36 cellular contexts compared by ENCODE assay signal in the genomic region with DNA sequence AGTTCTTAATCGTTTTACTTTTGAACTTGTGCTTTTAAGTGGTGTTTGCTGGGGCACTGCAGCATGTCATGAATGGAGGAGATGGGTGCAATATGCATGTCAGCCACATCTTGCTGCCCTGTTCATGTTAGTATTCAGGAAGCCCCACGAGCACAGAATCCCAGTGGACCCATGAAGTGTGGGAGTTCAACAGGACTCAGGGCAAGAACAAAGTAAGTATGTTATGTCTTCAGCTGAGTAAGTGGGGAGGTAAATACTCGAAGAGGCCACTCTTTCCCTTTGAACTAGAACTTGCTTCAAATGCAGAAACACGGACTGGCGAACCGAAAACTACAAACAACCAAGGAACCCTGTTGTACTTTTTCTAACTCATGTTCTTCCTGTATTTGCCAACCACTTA. TPM values are rescaled to one million over a fixed set of nuclear protein-coding genes. Genes with fewer than 3 reads are reported as not detected.
"Had no signal": no experiment of that assay in that cellular context is flagged by ENCODE, and none has a peak within 500 bp of the region (broad histone marks: within the 10 kb centered on the region; RNA-seq: fewer than 3 reads in every experiment).

No MANE protein-coding gene starts in this region.

- H3K4me3 ChIP-seq: adrenal gland, body of pancreas, esophagus squamous epithelium, gastroesophageal sphincter had no signal

- DNase-seq: activated B cell treated with CpG ODN at 0.5 μM for 24 hours; activated CD4-positive, alpha-beta T cell treated with anti-CD3 and anti-CD28 coated beads for 48 hours; activated CD4-positive, alpha-beta T cell treated with anti-CD3 and anti-CD28 coated beads, Interleukin-2, amount 50 U/mL, for 1 hour; activated CD4-positive, alpha-beta T cell treated with anti-CD3 and anti-CD28 coated beads, Interleukin-2, amount 50 U/mL, for 48 hours; activated CD8-positive, alpha-beta memory T cell treated with anti-CD3 and anti-CD28 coated beads for 24 hours; activated CD8-positive, alpha-beta T cell treated with anti-CD3 and anti-CD28 coated beads for 36 hours; activated effector memory CD4-positive, alpha-beta T cell treated with anti-CD3 and anti-CD28 coated beads, Interleukin-2, amount 50 U/mL, for 16 hours; activated naive CD4-positive, alpha-beta T cell treated with anti-CD3 and anti-CD28 coated beads for 36 hours; activated naive CD8-positive, alpha-beta T cell treated with anti-CD3 and anti-CD28 coated beads for 36 hours; activated naive CD8-positive, alpha-beta T cell treated with anti-CD3 and anti-CD28 coated beads, Interleukin-2, amount 50 U/mL, for 24 hours; activated T-cell treated with anti-CD3 and anti-CD28 coated beads, Interleukin-2, amount 50 U/mL, for 48 hours; adrenal gland; amygdala; aorta; body of pancreas; caudate nucleus; effector CD8-positive, alpha-beta T cell; esophagus squamous epithelium; foreskin melanocyte; T-helper 1 cell; T-helper 17 cell; T1000; WERI-Rb-1 had no signal

- FAIRE-seq: colon, endometrium, endothelial cell of umbilical vein had no signal

- H3K9me3 ChIP-seq: adrenal gland, body of pancreas, esophagus squamous epithelium, gastroesophageal sphincter had no signal

- ATAC-seq: activated CD4-positive, CD25-positive, alpha-beta regulatory T cell treated with anti-CD3 and anti-CD28 coated beads, Interleukin-2, amount 50 U/mL, for 24 hours; activated CD8-positive, alpha-beta T cell treated with anti-CD3 and anti-CD28 coated beads for 36 hours; activated naive CD8-positive, alpha-beta T cell treated with anti-CD3 and anti-CD28 coated beads, Interleukin-2, amount 50 U/mL, for 24 hours; body of pancreas; gastroesophageal sphincter; T-helper 17 cell had no signal

- H3K27ac ChIP-seq: adrenal gland, body of pancreas, epithelial cell of prostate, esophagus squamous epithelium, gastroesophageal sphincter, WERI-Rb-1 had no signal

- H3K4me1 ChIP-seq: adrenal gland, body of pancreas, esophagus squamous epithelium, gastroesophageal sphincter had no signal

- H3K27me3 ChIP-seq: adrenal gland had no signal

- H3K36me3 ChIP-seq: adrenal gland, esophagus squamous epithelium, gastroesophageal sphincter, WERI-Rb-1 had no signal

RNA-seq across cellular contexts. Expression of a gene that starts 23.4 kb away (rescaled TPM):
- total RNA-seq: activated B cell treated with CpG ODN at 0.5 μM for 24 hours; activated CD8-positive, alpha-beta T cell treated with anti-CD3 and anti-CD28 coated beads for 36 hours; activated naive CD4-positive, alpha-beta T cell treated with anti-CD3 and anti-CD28 coated beads for 36 hours; activated naive CD8-positive, alpha-beta T cell treated with anti-CD3 and anti-CD28 coated beads for 36 hours; activated T-helper 1 cell treated with anti-CD3 and anti-CD28 coated beads, Interleukin-12 subunit alpha, Interleukin-12 subunit beta, Interleukin-2, Interleukin-4 antibody, amounts not matched to agents 30 ng/mL and 10 ng/mL and 1 ng/mL, durations not matched to agents 14 hours and 24 hours and 36 hours; activated T-helper 2 cell treated with anti-CD3 and anti-CD28 coated beads, Interferon-gamma antibody, Interleukin-2, Interleukin-4, amounts not matched to agents 10 μg/mL and 5 μg/mL and 100 μg/mL, durations not matched to agents 14 hours and 24 hours and 36 hours; adrenal gland; aorta; body of pancreas; chondrocyte; dermis microvascular lymphatic vessel endothelial cell; endothelial cell of umbilical vein; esophagus squamous epithelium; fibroblast of lung; fibroblast of villous mesenchyme; gastroesophageal sphincter; glomerular endothelial cell; T-helper 17 cell had no signal
